Comparison of ENCODE assay signal across 18 cellular contexts in the genomic region with DNA sequence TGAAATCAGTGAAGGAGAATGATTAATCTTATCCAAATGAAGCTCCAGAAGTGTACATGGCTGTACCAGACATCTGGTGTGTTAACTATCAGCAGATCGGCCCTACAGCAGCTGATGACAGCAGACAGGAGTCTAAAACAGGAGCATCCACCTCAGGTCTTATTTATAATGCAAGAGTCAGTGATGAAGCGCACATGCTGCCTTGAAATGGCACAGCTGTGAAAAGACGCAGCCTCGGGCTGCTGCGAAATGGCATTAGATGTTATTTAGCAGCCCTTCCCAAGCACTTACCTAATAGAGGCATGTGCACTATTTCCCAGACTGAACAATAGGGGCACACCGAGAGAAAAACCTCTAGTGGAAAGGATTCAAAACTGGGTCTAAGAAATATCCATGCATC.
A peak's percentile ranks its signal among the peaks of the same experiment; 100 is the strongest.
DNase-seq lines count a peak whose midpoint lies in the region; ATAC-seq and TF ChIP-seq lines count a peak whose summit lies in the region.
"Had no signal": no experiment of that assay in that cellular context is flagged by ENCODE, and none has a peak within 500 bp of the region (broad histone marks: within the 10 kb centered on the region; RNA-seq: fewer than 3 reads in every experiment).

No MANE protein-coding gene starts in this region.

- no peaks in the 10 kb centered on the region for H3K36me3 ChIP-seq in right atrium auricular region
- no peaks in the 10 kb centered on the region for H3K36me3 ChIP-seq in SK-N-SH (replicated peaks in 1 of 2; ENCODE audit: control insufficient read depth in 1 of 2, insufficient read depth in 2 of 2, low read length in 1 of 2)
- H3K36me3 ChIP-seq: upper lobe of left lung had no signal

- H3K9me3 ChIP-seq in right atrium auricular region (no peaks in the 10 kb centered on the region), SK-N-SH (no peaks in the 10 kb centered on the region)
- H3K9me3 ChIP-seq: upper lobe of left lung had no signal

- no peak overlapping the region for H3K4me3 Mint-ChIP-seq in activated naive CD4-positive, alpha-beta T cell treated with anti-CD3 and anti-CD28 coated beads for 36 hours
- H3K4me3 Mint-ChIP-seq: nephron progenitor cell had no signal

- H3K27ac Mint-ChIP-seq in activated naive CD4-positive, alpha-beta T cell treated with anti-CD3 and anti-CD28 coated beads for 36 hours = no peak overlapping the region
- H3K27ac Mint-ChIP-seq: activated T-helper 2 cell treated with anti-CD3 and anti-CD28 coated beads, Interferon-gamma antibody, Interleukin-2, Interleukin-4, amounts not matched to agents 10 μg/mL and 5 μg/mL and 100 μg/mL, durations not matched to agents 14 hours and 24 hours and 36 hours; nephron progenitor cell had no signal

- WGBS in SK-N-SH (ENCODE audit: low lambda C conversion rate) = 18% methylated on average over 6 of the region's 6 CpGs

- peak; percentile 29 for ATAC-seq in left ventricle myocardium superior
- ATAC-seq: Panc1 had no signal

- H3K9me3 Mint-ChIP-seq in activated naive CD4-positive, alpha-beta T cell treated with anti-CD3 and anti-CD28 coated beads for 36 hours = no peaks in the 10 kb centered on the region
- H3K9me3 Mint-ChIP-seq: nephron progenitor cell had no signal

- POLR2A ChIA-PET in SK-N-SH (lab: Yijun Ruan, JAX) = no interaction called here

- H3K27ac ChIP-seq in right atrium auricular region (no peak overlapping the region), SK-N-SH (ENCODE audit: low read depth in 2 of 2, low read length in 1 of 2) (peak overlapping the region in 1 of 2 experiments; percentile 90; a peak in 2 of 4 replicates)
- H3K27ac ChIP-seq: upper lobe of left lung had no signal

- peaks cover 13% of the 10 kb centered on the region for H3F3A ChIP-seq in SK-N-SH (replicated peaks; ENCODE audit: insufficient read depth)

- no peaks in the 10 kb centered on the region for H4K20me1 ChIP-seq in SK-N-SH (ENCODE audit: insufficient read depth)

- H3K27me3 ChIP-seq in right atrium auricular region (no peaks in the 10 kb centered on the region), SK-N-SH (ENCODE audit: insufficient read depth) (no peaks in the 10 kb centered on the region)
- H3K27me3 ChIP-seq: upper lobe of left lung had no signal

- no peak overlapping the region for H3K9ac ChIP-seq in SK-N-SH

- peaks cover 36% of the 10 kb centered on the region for H3K4me1 Mint-ChIP-seq in activated naive CD4-positive, alpha-beta T cell treated with anti-CD3 and anti-CD28 coated beads for 36 hours (ENCODE audit: low read depth)
- H3K4me1 Mint-ChIP-seq: nephron progenitor cell had no signal

- intact Hi-C loops in left ventricle myocardium superior (cut with micrococcal nuclease) = no loop called here
- intact Hi-C loops in activated naive CD4-positive, alpha-beta T cell treated with anti-CD3 and anti-CD28 coated beads for 36 hours (cut with micrococcal nuclease) = no loop called here

- H3K4me3 ChIP-seq in right atrium auricular region (peak overlapping the region in 1 of 2 donors; percentile 5), SK-N-SH (ENCODE audit: low read depth in 2 of 2, low read length in 1 of 2) (no peak overlapping the region)
- H3K4me3 ChIP-seq: upper lobe of left lung had no signal

- peak; percentile 26 for DNase-seq in left ventricle myocardium superior
- DNase-seq in right atrium auricular region (ENCODE audit: low spot score) = no peak
- DNase-seq in SK-N-SH = peak; percentile 78
- peak; percentile 49 for DNase-seq in left kidney (ENCODE audit: low read depth, low spot score)
- no peak for DNase-seq in SKM-1 (lab: John Stamatoyannopoulos, UW; ENCODE audit: unreplicated experiment)
- DNase-seq in stimulated activated naive CD4-positive, alpha-beta T cell treated with Interleukin-2 at 50 U/mL for 16 hours (lab: John Stamatoyannopoulos, UW) = no peak
- DNase-seq in activated naive CD4-positive, alpha-beta T cell treated with anti-CD3 and anti-CD28 coated beads for 36 hours = no peak
- DNase-seq in activated T-cell treated with anti-CD3 and anti-CD28 coated beads, Interleukin-2, amount 50 U/mL, for 48 hours = no peak
- DNase-seq: activated CD4-positive, alpha-beta T cell treated with anti-CD3 and anti-CD28 coated beads, Interleukin-2, amount 50 U/mL, for 4 hours; DMS53; effector memory CD4-positive, alpha-beta T cell; hippocampal formation; Karpas-422; NCI-H2081; nephron progenitor cell; upper lobe of left lung had no signal

- peaks cover 2% of the 10 kb centered on the region for H3K36me3 Mint-ChIP-seq in activated naive CD4-positive, alpha-beta T cell treated with anti-CD3 and anti-CD28 coated beads for 36 hours (ENCODE audit: low read depth)

- no peaks in the 10 kb centered on the region for H3K9me2 ChIP-seq in SK-N-SH

- peak; percentile 9 to 98; a peak in 2 of 4 replicates for TF ChIP-seq EP300 in SK-N-SH (IDR thresholded peaks at IDR 0.05; ENCODE audit: borderline replicate concordance in 1 of 2, low read depth in 1 of 2, low read length in 1 of 2)

- peak overlapping the region; percentile 90 for H2AFZ ChIP-seq in SK-N-SH (ENCODE audit: low read depth)

- TF ChIP-seq CTCF in right atrium auricular region (IDR thresholded peaks at IDR 0.05) = peak in 1 of 2 donors; percentile 10
- TF ChIP-seq CTCF in SK-N-SH (IDR thresholded peaks at IDR 0.05) = no peak

- TF ChIP-seq RAD21 in SK-N-SH (IDR thresholded peaks at IDR 0.05; ENCODE audit: low read length) = peak; percentile 52

- H3K79me2 ChIP-seq in SK-N-SH (ENCODE audit: insufficient read depth) = no peaks in the 10 kb centered on the region

- no peaks in the 10 kb centered on the region for H3K27me3 Mint-ChIP-seq in activated naive CD4-positive, alpha-beta T cell treated with anti-CD3 and anti-CD28 coated beads for 36 hours (ENCODE audit: low read depth)

- CTCF ChIA-PET in SK-N-SH (lab: Yijun Ruan, JAX) = no interaction called here
- CTCF ChIA-PET in activated naive CD4-positive, alpha-beta T cell treated with anti-CD3 and anti-CD28 coated beads for 36 hours (lab: Charles Lee) = no interaction called here

- H3K4me1 ChIP-seq in right atrium auricular region (no peaks in the 10 kb centered on the region), SK-N-SH (ENCODE audit: control insufficient read depth in 1 of 2, insufficient read depth in 2 of 2, low read depth in 1 of 2, low read length in 1 of 2) (peaks cover 0 to 5% of the 10 kb centered on the region in 2 experiments; a peak in 2 of 4 replicates)
- H3K4me1 ChIP-seq: upper lobe of left lung had no signal

- peak overlapping the region; percentile 23 for H3K4me2 ChIP-seq in SK-N-SH

TF ChIP-seq in SK-N-SH, 30 proteins besides CTCF, POLR2A, EP300 and RAD21 (continues in another document):
- TF ChIP-seq EZH2phosphoT487 (IDR thresholded peaks at IDR 0.05; ENCODE audit: borderline replicate concordance, low read depth) (no peak), SMC3 (IDR thresholded peaks at IDR 0.05; ENCODE audit: low read depth, low read length) (no peak), FOXJ3 (CRISPR knock-in tag; IDR thresholded peaks at IDR 0.05) (peak; percentile 98), YY1 (IDR thresholded peaks at IDR 0.05; ENCODE audit: low read depth) (no peak), MXI1 (IDR thresholded peaks at IDR 0.05; ENCODE audit: low read depth, low read length) (peak; percentile 85), SIN3A (IDR thresholded peaks at IDR 0.05; ENCODE audit: borderline replicate concordance, low read depth, low read length) (no peak), GATA2 (CRISPR knock-in tag; IDR thresholded peaks at IDR 0.05) (peak; percentile 98), RXRA (IDR thresholded peaks at IDR 0.05; ENCODE audit: borderline replicate concordance, low read depth) (no peak), FOSL2 (IDR thresholded peaks at IDR 0.05; ENCODE audit: borderline replicate concordance, low read depth) (no peak), MEF2A (IDR thresholded peaks at IDR 0.05; ENCODE audit: borderline replicate concordance, low read depth) (no peak), GABPA (IDR thresholded peaks at IDR 0.05; ENCODE audit: low read depth) (no peak), RFX5 (IDR thresholded peaks at IDR 0.05; ENCODE audit: low read length) (0 out of 2 replicates have a peak, but pooled peaks have one; percentile 6)
- TF ChIP-seq, protein P1, sequence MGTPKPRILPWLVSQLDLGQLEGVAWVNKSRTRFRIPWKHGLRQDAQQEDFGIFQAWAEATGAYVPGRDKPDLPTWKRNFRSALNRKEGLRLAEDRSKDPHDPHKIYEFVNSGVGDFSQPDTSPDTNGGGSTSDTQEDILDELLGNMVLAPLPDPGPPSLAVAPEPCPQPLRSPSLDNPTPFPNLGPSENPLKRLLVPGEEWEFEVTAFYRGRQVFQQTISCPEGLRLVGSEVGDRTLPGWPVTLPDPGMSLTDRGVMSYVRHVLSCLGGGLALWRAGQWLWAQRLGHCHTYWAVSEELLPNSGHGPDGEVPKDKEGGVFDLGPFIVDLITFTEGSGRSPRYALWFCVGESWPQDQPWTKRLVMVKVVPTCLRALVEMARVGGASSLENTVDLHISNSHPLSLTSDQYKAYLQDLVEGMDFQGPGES (IDR thresholded peaks at IDR 0.05; ENCODE audit: low read depth, low read length) = no peak
- TF ChIP-seq, protein P2, sequence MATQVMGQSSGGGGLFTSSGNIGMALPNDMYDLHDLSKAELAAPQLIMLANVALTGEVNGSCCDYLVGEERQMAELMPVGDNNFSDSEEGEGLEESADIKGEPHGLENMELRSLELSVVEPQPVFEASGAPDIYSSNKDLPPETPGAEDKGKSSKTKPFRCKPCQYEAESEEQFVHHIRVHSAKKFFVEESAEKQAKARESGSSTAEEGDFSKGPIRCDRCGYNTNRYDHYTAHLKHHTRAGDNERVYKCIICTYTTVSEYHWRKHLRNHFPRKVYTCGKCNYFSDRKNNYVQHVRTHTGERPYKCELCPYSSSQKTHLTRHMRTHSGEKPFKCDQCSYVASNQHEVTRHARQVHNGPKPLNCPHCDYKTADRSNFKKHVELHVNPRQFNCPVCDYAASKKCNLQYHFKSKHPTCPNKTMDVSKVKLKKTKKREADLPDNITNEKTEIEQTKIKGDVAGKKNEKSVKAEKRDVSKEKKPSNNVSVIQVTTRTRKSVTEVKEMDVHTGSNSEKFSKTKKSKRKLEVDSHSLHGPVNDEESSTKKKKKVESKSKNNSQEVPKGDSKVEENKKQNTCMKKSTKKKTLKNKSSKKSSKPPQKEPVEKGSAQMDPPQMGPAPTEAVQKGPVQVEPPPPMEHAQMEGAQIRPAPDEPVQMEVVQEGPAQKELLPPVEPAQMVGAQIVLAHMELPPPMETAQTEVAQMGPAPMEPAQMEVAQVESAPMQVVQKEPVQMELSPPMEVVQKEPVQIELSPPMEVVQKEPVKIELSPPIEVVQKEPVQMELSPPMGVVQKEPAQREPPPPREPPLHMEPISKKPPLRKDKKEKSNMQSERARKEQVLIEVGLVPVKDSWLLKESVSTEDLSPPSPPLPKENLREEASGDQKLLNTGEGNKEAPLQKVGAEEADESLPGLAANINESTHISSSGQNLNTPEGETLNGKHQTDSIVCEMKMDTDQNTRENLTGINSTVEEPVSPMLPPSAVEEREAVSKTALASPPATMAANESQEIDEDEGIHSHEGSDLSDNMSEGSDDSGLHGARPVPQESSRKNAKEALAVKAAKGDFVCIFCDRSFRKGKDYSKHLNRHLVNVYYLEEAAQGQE (IDR thresholded peaks at IDR 0.05; ENCODE audit: low read depth, low read length) = no peak

Comparison
In these comparisons a context has a peak if more than half of its experiments do, and no peak if none do; other contexts are left out.
1. DNase-seq: peak in left ventricle myocardium superior (single experiment), SK-N-SH (single experiment) and left kidney (single experiment); none in right atrium auricular region (single experiment), SKM-1 (single experiment), stimulated activated naive CD4-positive, alpha-beta T cell treated with Interleukin-2 at 50 U/mL for 16 hours (single experiment), activated naive CD4-positive, alpha-beta T cell treated with anti-CD3 and anti-CD28 coated beads for 36 hours (single experiment) and activated T-cell treated with anti-CD3 and anti-CD28 coated beads, Interleukin-2, amount 50 U/mL, for 48 hours (0 of 2).